25 cellular contexts compared by ENCODE assay signal in the genomic region with DNA sequence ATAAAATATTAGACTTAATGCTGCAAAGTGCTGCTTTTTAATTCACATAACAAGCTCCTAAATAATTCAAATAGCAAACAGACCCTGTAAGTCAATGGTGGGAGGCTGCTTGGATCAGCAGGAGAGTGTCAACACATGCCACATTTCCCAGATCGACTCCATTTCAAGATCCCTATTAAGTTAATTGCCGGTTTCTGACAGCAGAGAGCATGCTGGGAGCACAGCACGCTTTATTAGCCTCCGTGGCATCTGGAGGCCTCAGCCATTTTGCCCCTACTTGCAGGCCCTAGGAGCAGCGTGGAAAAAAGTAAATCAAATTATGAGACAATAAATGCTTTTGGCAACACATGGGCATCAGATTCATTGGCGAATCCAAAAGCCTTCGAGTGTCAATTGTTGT.
DNase-seq lines count a peak whose midpoint lies in the region; ATAC-seq and TF ChIP-seq lines count a peak whose summit lies in the region.
"Had no signal": no experiment of that assay in that cellular context is flagged by ENCODE, and none has a peak within 500 bp of the region (broad histone marks: within the 10 kb centered on the region; RNA-seq: fewer than 3 reads in every experiment).

No MANE protein-coding gene starts in this region.

- ATAC-seq in HG02763 (IDR thresholded peaks at IDR 0.05; ENCODE audit: unreplicated experiment): no peak
- ATAC-seq: A549, GM12878, K562, Right ventricle myocardium inferior, SK-N-SH treated with all-trans-retinoic acid at 6 μM for 48 hours had no signal

- no peak overlapping the region for H3K4me3 Mint-ChIP-seq in osteocyte (ENCODE audit: unreplicated experiment)
- H3K4me3 Mint-ChIP-seq: CD4-positive, alpha-beta memory T cell; HFFc6 had no signal

- TF ChIP-seq CTCF in osteocyte (IDR thresholded peaks at IDR 0.05) (no peak), GM20000 (IDR thresholded peaks at IDR 0.05; ENCODE audit: extremely low read depth, missing control alignments) (no peak)

- H3K4me1 Mint-ChIP-seq in osteocyte (ENCODE audit: unreplicated experiment): no peaks in the 10 kb centered on the region
- H3K4me1 Mint-ChIP-seq: CD4-positive, alpha-beta memory T cell had no signal

- H3K36me3 Mint-ChIP-seq in osteocyte (ENCODE audit: unreplicated experiment): no peaks in the 10 kb centered on the region
- H3K36me3 Mint-ChIP-seq: CD4-positive, alpha-beta memory T cell had no signal

- no peaks in the 10 kb centered on the region for H3K9me3 Mint-ChIP-seq in osteocyte (ENCODE audit: unreplicated experiment)

- no peaks in the 10 kb centered on the region for H3K27me3 Mint-ChIP-seq in osteocyte (ENCODE audit: unreplicated experiment)

- DNase-seq in NCI-H1417 (lab: John Stamatoyannopoulos, UW) (peak in 2 of 3 experiments; percentile 65 to 91), NCI-H146 treated with DMSO at 0.1 percent for 48 hours (lab: John Stamatoyannopoulos, UW; ENCODE audit: unreplicated experiment) (peak; percentile 20), NCI-H748 (lab: John Stamatoyannopoulos, UW; ENCODE audit: unreplicated experiment) (peak; percentile 91), osteocyte (ENCODE audit: extremely low spot score, unreplicated experiment) (peak; percentile 42), GM20000 (ENCODE audit: low spot score) (no peak), NCI-H524 treated with DMSO at 0.1 percent for 48 hours (lab: John Stamatoyannopoulos, UW) (no peak)
- DNase-seq: C1 segment of cervical spinal cord; Caco-2; CD4-positive, alpha-beta memory T cell; GOT3; HFFc6; Kasumi-1; NCI-H1930; NCI-H226; NCI-H510A; NK-92 treated with Interleukin-12 subunit alpha and Interleukin-12 subunit beta, amount 100 ng/mL, for 24 hours; PC-9; SJCRH30; T-helper 2 cell had no signal

- no peak overlapping the region for H3K27ac Mint-ChIP-seq in osteocyte (ENCODE audit: unreplicated experiment)
- H3K27ac Mint-ChIP-seq: CD4-positive, alpha-beta memory T cell; HFFc6 had no signal

Comparison
In these comparisons a context has a peak if more than half of its experiments do, and no peak if none do; other contexts are left out.
1. DNase-seq: peak in NCI-H1417 (2 of 3), NCI-H146 treated with DMSO at 0.1 percent for 48 hours (single experiment), NCI-H748 (single experiment) and osteocyte (single experiment); none in GM20000 (single experiment) and NCI-H524 treated with DMSO at 0.1 percent for 48 hours (single experiment).